ENCODE assay signal across 9 cellular contexts in genomic region chr11:94776351-94777321, GRCh38. TPM values are rescaled to one million over a fixed set of nuclear protein-coding genes. Genes with fewer than 3 reads are reported as not detected.
DNase-seq lines count a peak whose midpoint lies in the region; ATAC-seq and TF ChIP-seq lines count a peak whose summit lies in the region.
"Had no signal": no experiment of that assay in that cellular context is flagged by ENCODE, and none has a peak within 500 bp of the region (broad histone marks: within the 10 kb centered on the region; RNA-seq: fewer than 3 reads in every experiment).

No MANE protein-coding gene starts in this region.

- no TSS peak for BruUV-seq in PC-3 (replicated peaks; lab: Mats Ljungman, UMichigan)

- H3K9me3 Mint-ChIP-seq in activated naive CD4-positive, alpha-beta T cell treated with anti-CD3 and anti-CD28 coated beads, Interleukin-2, amount 10 ng/mL, durations not matched to agents 7 days and 5 days = no peaks in the 10 kb centered on the region
- H3K9me3 Mint-ChIP-seq in activated naive CD4-positive, alpha-beta T cell treated with anti-CD3 and anti-CD28 coated beads, Interleukin-2, amount 50 U/mL, for 72 hours = no peaks in the 10 kb centered on the region
- H3K9me3 Mint-ChIP-seq in type B pancreatic cell = peaks cover 13% of the 10 kb centered on the region

- H3K4me1 Mint-ChIP-seq in activated naive CD4-positive, alpha-beta T cell treated with anti-CD3 and anti-CD28 coated beads, Interleukin-2, amount 10 ng/mL, durations not matched to agents 7 days and 5 days = peaks cover 32% of the 10 kb centered on the region
- peaks cover 43% of the 10 kb centered on the region for H3K4me1 Mint-ChIP-seq in type B pancreatic cell (ENCODE audit: unreplicated experiment)

- H2AFZ ChIP-seq in PC-3 (ENCODE audit: low read length) = no peak overlapping the region

- H3K27ac ChIP-seq in PC-3 (ENCODE audit: low read length) = peak overlapping the region; percentile 82

- CTCF ChIA-PET in activated naive CD4-positive, alpha-beta T cell treated with anti-CD3 and anti-CD28 coated beads, Interleukin-2, amount 10 ng/mL, durations not matched to agents 7 days and 5 days (lab: Charles Lee) = interaction anchor here (0.9 kb wide), 1 partner anchor 9 kb away, joined by 3 read pairs; no protein-coding TSS in a partner anchor
- CTCF ChIA-PET in PC-3 (lab: Charles Lee) = interaction anchor here (0.6 to 0.7 kb wide), 2 partner anchors 10 to 330 kb away, joined by 3 read pairs; no protein-coding TSS in a partner anchor

- no peak for ATAC-seq in activated naive CD4-positive, alpha-beta T cell treated with anti-CD3 and anti-CD28 coated beads, Interleukin-2, amount 50 U/mL, for 72 hours
- ATAC-seq in PC-3 = peak; percentile 76
- peak; percentile 37 for ATAC-seq in left ventricle myocardium superior
- ATAC-seq in HG03280 (IDR thresholded peaks at IDR 0.05; ENCODE audit: unreplicated experiment) = no peak

- H4K20me1 ChIP-seq in PC-3 (ENCODE audit: low read length) = peaks cover 61% of the 10 kb centered on the region

- peaks cover 1% of the 10 kb centered on the region for H3K36me3 Mint-ChIP-seq in activated naive CD4-positive, alpha-beta T cell treated with anti-CD3 and anti-CD28 coated beads, Interleukin-2, amount 10 ng/mL, durations not matched to agents 7 days and 5 days
- H3K36me3 Mint-ChIP-seq in activated naive CD4-positive, alpha-beta T cell treated with anti-CD3 and anti-CD28 coated beads, Interleukin-2, amount 50 U/mL, for 72 hours = no peaks in the 10 kb centered on the region
- peaks cover 12% of the 10 kb centered on the region for H3K36me3 Mint-ChIP-seq in type B pancreatic cell

- H3K4me1 ChIP-seq in PC-3 (ENCODE audit: insufficient read depth, low read length) = peaks cover 42% of the 10 kb centered on the region

- POLR2A ChIA-PET in PC-3 (lab: Charles Lee; ENCODE audit: unreplicated experiment) = no interaction called here

- DNase-seq in activated naive CD4-positive, alpha-beta T cell treated with anti-CD3 and anti-CD28 coated beads, Interleukin-2, amount 10 ng/mL, durations not matched to agents 7 days and 5 days = peak; percentile 24
- no peak for DNase-seq in activated naive CD4-positive, alpha-beta T cell treated with anti-CD3 and anti-CD28 coated beads, Interleukin-2, amount 50 U/mL, for 72 hours (ENCODE audit: low spot score in 2 of 2)
- DNase-seq in PC-3 = peak; percentile 69
- peak; percentile 47 for DNase-seq in left ventricle myocardium superior
- no peak for DNase-seq in type B pancreatic cell (ENCODE audit: extremely low spot score, unreplicated experiment)
- DNase-seq in cortex of kidney (lab: John Stamatoyannopoulos, UW) = no peak
- no peak for DNase-seq in central memory CD4-positive, alpha-beta T cell
- DNase-seq: occipital lobe had no signal

- H3K4me3 ChIP-seq in PC-3 (ENCODE audit: low read length) = peak overlapping the region; percentile 20; the same call in 1 of the 2 replicates

- TF ChIP-seq CTCF in PC-3 (conservative IDR thresholded peaks at IDR 0.05; ENCODE audit: low read depth, low read length) (no peak), type B pancreatic cell (conservative IDR thresholded peaks at IDR 0.05) (no peak)

- H3K27me3 ChIP-seq in PC-3 (ENCODE audit: low read length) = no peaks in the 10 kb centered on the region

- no peaks in the 10 kb centered on the region for H3K36me3 ChIP-seq in PC-3 (ENCODE audit: low read depth, low read length)

- no peaks in the 10 kb centered on the region for H3F3A ChIP-seq in PC-3 (ENCODE audit: low read length, unreplicated experiment)

- H3K9me3 ChIP-seq in PC-3 (ENCODE audit: low read length) = no peaks in the 10 kb centered on the region

- peaks cover 99% of the 10 kb centered on the region for H3K79me2 ChIP-seq in PC-3 (ENCODE audit: low read length)

- H3K4me2 ChIP-seq in PC-3 (ENCODE audit: low read length) = peak overlapping the region; percentile 69

- H3K4me3 Mint-ChIP-seq in activated naive CD4-positive, alpha-beta T cell treated with anti-CD3 and anti-CD28 coated beads, Interleukin-2, amount 10 ng/mL, durations not matched to agents 7 days and 5 days = no peak overlapping the region
- peak overlapping the region; percentile 76 for H3K4me3 Mint-ChIP-seq in type B pancreatic cell

- no peaks in the 10 kb centered on the region for H3K9me2 ChIP-seq in PC-3 (replicated peaks; ENCODE audit: low read length)

- intact Hi-C loops in PC-3 (cut with micrococcal nuclease) = no loop called here
- intact Hi-C loops in left ventricle myocardium superior (cut with micrococcal nuclease) = no loop called here

- no peak overlapping the region for H3K27ac Mint-ChIP-seq in activated naive CD4-positive, alpha-beta T cell treated with anti-CD3 and anti-CD28 coated beads, Interleukin-2, amount 10 ng/mL, durations not matched to agents 7 days and 5 days
- H3K27ac Mint-ChIP-seq in activated naive CD4-positive, alpha-beta T cell treated with anti-CD3 and anti-CD28 coated beads, Interleukin-2, amount 50 U/mL, for 72 hours = no peak overlapping the region
- H3K27ac Mint-ChIP-seq in type B pancreatic cell = peak overlapping the region; percentile 88

- peak overlapping the region; percentile 28; the same call in 1 of the 2 replicates for H3K9ac ChIP-seq in PC-3 (ENCODE audit: low read length)

- H3K27me3 Mint-ChIP-seq in activated naive CD4-positive, alpha-beta T cell treated with anti-CD3 and anti-CD28 coated beads, Interleukin-2, amount 10 ng/mL, durations not matched to agents 7 days and 5 days = peaks cover 30% of the 10 kb centered on the region
- H3K27me3 Mint-ChIP-seq in type B pancreatic cell = no peaks in the 10 kb centered on the region

RNA-seq across cellular contexts. Expression of gene AMOTL1, which starts 8.5 kb away (rescaled TPM):
- 1 to 10 TPM in 1 of 2 donors, under 1 TPM in 1; 0.25 to 1.2 TPM for total RNA-seq in activated naive CD4-positive, alpha-beta T cell treated with anti-CD3 and anti-CD28 coated beads, Interleukin-2, amount 50 U/mL, for 72 hours
- total RNA-seq in PC-3 (2014; rRNA removed) = 32.6 and 37.9 TPM in 2 replicates
- total RNA-seq in left ventricle myocardium superior = 46.3 TPM
- total RNA-seq in type B pancreatic cell (ENCODE audit: low replicate concordance) = 64.8 and 93.5 TPM in 2 replicates

Comparison
In these comparisons a context has a peak if more than half of its experiments do, and no peak if none do; other contexts are left out.
1. DNase-seq: peak in activated naive CD4-positive, alpha-beta T cell treated with anti-CD3 and anti-CD28 coated beads, Interleukin-2, amount 10 ng/mL, durations not matched to agents 7 days and 5 days (single experiment), PC-3 (single experiment) and left ventricle myocardium superior (single experiment); none in activated naive CD4-positive, alpha-beta T cell treated with anti-CD3 and anti-CD28 coated beads, Interleukin-2, amount 50 U/mL, for 72 hours (0 of 2), type B pancreatic cell (single experiment), cortex of kidney (single experiment) and central memory CD4-positive, alpha-beta T cell (single experiment).
2. ATAC-seq: peak in PC-3 (single experiment) and left ventricle myocardium superior (single experiment); none in activated naive CD4-positive, alpha-beta T cell treated with anti-CD3 and anti-CD28 coated beads, Interleukin-2, amount 50 U/mL, for 72 hours (0 of 2) and HG03280 (single experiment).
3. RNA of gene AMOTL1, which starts 8.5 kb away (total RNA-seq): 64.8 to 93.5 TPM in type B pancreatic cell, 46.3 TPM in left ventricle myocardium superior (single experiment) and 32.6 to 37.9 TPM in PC-3; 0.25 to 1.2 TPM in activated naive CD4-positive, alpha-beta T cell treated with anti-CD3 and anti-CD28 coated beads, Interleukin-2, amount 50 U/mL, for 72 hours; every median in the first group is over 10 times any median in the second.